ENCODE assay signal across 9 cellular contexts in the genomic region with DNA sequence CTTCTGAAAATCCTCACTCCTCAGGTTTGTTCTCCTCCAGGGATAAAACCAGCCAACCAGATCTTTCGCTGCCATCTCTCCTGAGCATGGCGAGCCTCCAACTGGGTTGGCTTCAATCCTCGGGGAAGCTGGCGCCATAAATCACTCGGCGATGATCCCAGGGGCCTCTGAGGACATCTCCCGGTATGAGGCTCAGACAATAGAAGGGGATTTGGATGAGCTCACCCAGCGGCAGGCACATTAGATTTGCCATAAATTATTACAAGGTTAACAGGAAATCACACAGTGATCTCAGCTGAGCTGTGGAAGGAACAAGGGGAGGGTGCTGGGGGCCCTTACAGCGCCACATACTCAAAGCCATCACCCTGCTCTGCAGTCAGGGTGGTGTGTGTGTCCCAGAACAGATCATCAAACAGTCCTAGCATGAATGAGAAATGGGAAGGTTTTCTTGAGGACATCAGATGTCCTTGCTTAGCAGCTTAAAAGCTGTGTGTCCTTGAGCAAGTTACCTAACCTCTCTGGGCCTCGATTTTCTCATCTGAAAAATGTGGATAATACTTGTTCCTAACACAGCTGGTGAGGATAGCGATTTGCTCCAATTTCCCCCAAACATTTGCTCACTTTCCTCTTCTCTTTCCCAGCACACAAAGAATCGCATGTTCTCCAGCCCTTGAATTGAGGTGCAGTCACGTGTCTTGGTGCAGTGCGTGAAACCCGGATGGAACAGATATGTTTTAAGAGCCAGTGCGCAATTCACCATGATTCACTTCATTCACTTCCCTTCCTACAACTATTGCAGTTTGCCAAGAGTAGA.
DNase-seq lines count a peak whose midpoint lies in the region; ATAC-seq, FAIRE-seq and TF ChIP-seq lines count a peak whose summit lies in the region.
"Had no signal": no experiment of that assay in that cellular context is flagged by ENCODE, and none has a peak within 500 bp of the region (broad histone marks: within the 10 kb centered on the region; RNA-seq: fewer than 3 reads in every experiment).

No MANE protein-coding gene starts in this region.

- FAIRE-seq in GM12891 (lab: Jason Lieb, UNC): peak; percentile 43
- FAIRE-seq: colon had no signal

- peak; percentile 52 for ATAC-seq in omental fat pad (ENCODE audit: low FRiP score)
- no peak for ATAC-seq in GM21515 (IDR thresholded peaks at IDR 0.05; ENCODE audit: unreplicated experiment)
- ATAC-seq in GM21717 (IDR thresholded peaks at IDR 0.05; ENCODE audit: unreplicated experiment): no peak

- TF ChIP-seq POLR2A in GM12891 (IDR thresholded peaks at IDR 0.05; ENCODE audit: low read depth, low read length): no peak

- no peak for DNase-seq in GM12891 (ENCODE audit: insufficient read length, low spot score)
- DNase-seq in NCI-H510A (lab: John Stamatoyannopoulos, UW): peak; percentile 76
- no peak for DNase-seq in epithelial cell of prostate (ENCODE audit: low read depth, low spot score)
- no peak for DNase-seq in omental fat pad (ENCODE audit: low spot score)
- no peak for DNase-seq in dedifferentiated amniotic fluid mesenchymal stem cell (ENCODE audit: extremely low spot score)
- DNase-seq in activated CD4-positive, alpha-beta T cell treated with anti-CD3 and anti-CD28 coated beads for 1 hour: no peak

- peak overlapping the region; percentile 43 for H3K27ac ChIP-seq in epithelial cell of prostate

- no peak for TF ChIP-seq CTCF in omental fat pad (IDR thresholded peaks at IDR 0.05)

TF ChIP-seq in GM12891, 5 proteins besides CTCF, POLR2A, EP300 and RAD21:
- TF ChIP-seq SPI1 (IDR thresholded peaks at IDR 0.05; ENCODE audit: low read depth, low read length) (no peak), POU2F2 (IDR thresholded peaks at IDR 0.05; ENCODE audit: low read depth, low read length) (no peak), PAX5 (IDR thresholded peaks at IDR 0.05; ENCODE audit: insufficient read depth, low read length, severe bottlenecking) (no peak), TAF1 (IDR thresholded peaks at IDR 0.05; ENCODE audit: low read depth, low read length) (no peak), POLR2AphosphoS5 (IDR thresholded peaks at IDR 0.05; ENCODE audit: low read depth, low read length) (no peak)
